ENCODE assay signal across 8 cellular contexts in the genomic region with DNA sequence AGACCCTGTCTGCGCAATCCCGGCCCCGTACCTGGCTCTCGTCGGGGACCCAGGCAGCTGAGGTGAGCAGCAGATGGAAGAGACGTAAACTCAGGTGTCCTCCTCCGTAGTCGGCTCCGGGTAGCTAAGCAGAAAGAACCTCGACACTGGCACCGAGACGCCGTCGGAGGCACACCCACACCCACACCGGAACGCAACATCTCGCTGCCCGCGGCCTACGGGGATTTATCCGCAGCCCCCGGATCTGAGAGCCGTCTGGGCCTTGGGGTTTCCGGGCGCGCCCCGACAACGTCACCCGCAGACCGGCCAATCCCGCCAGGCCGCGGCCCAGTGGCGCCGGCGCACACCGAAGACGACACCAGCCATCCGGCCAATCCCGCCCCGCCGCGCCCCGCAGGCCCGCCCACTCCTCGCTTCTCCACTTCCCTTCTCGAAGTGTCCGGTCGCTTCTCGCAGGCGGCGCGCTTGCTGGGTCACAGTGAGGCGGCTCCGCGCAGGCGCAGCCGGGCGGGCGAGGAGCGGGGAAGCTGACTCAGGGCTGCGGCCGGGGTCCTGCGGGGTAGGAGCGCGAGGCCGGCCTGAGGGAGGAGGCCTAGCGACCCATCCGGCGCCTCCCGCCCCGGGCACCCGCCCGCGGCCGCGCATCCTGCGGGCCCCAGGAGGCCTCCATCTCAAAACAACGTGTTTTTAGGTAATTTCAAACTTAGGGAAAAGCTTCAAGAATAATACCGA. TPM values are rescaled to one million over a fixed set of nuclear protein-coding genes. Genes with fewer than 3 reads are reported as not detected.
A peak's percentile ranks its signal among the peaks of the same experiment; 100 is the strongest.
DNase-seq lines count a peak whose midpoint lies in the region; ATAC-seq and TF ChIP-seq lines count a peak whose summit lies in the region.

A gene with protein sequence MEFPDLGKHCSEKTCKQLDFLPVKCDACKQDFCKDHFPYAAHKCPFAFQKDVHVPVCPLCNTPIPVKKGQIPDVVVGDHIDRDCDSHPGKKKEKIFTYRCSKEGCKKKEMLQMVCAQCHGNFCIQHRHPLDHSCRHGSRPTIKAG (minus strand): TSS at position 264 of the 732 bp plus-strand sequence. CDS start 1,984 bp downstream, outside the sequence.

- peaks cover 35% of the 10 kb centered on the region for H3K4me1 Mint-ChIP-seq in activated T-cell treated with anti-CD3 and anti-CD28 coated beads, Interleukin-2, amount 50 U/mL, for 24 hours (ENCODE audit: low read depth)

- H3K36me3 ChIP-seq in mucosa of stomach (ENCODE audit: control insufficient read depth, insufficient read depth, low read length) = peaks cover 3% of the 10 kb centered on the region

- peak; percentile 81 for TF ChIP-seq POLR2A in erythroblast (IDR thresholded peaks at IDR 0.05; ENCODE audit: low read length)

- peak within 1 kb of the TSS; percentile 90 for H3K4me3 Mint-ChIP-seq in activated T-cell treated with anti-CD3 and anti-CD28 coated beads, Interleukin-2, amount 50 U/mL, for 24 hours

- peak within 1 kb of the TSS; percentile 97 for H3K9ac ChIP-seq in mucosa of stomach (ENCODE audit: low read length)

- H3K36me3 Mint-ChIP-seq in activated T-cell treated with anti-CD3 and anti-CD28 coated beads, Interleukin-2, amount 50 U/mL, for 24 hours (ENCODE audit: low read depth) = peaks cover 61% of the 10 kb centered on the region

- H3K27ac Mint-ChIP-seq in activated T-cell treated with anti-CD3 and anti-CD28 coated beads, Interleukin-2, amount 50 U/mL, for 24 hours = peak within 1 kb of the TSS; percentile 96

- DNase-seq in DMS53 treated with DMSO at 0.1 percent for 48 hours (lab: John Stamatoyannopoulos, UW; ENCODE audit: unreplicated experiment) (peak; percentile 95), KG1 (lab: John Stamatoyannopoulos, UW) (peak; percentile 87), erythroblast (lab: John Stamatoyannopoulos, UW) (peak; percentile 98 to 99)
- peak; percentile 98 for DNase-seq in activated T-cell treated with anti-CD3 and anti-CD28 coated beads, Interleukin-2, amount 50 U/mL, for 24 hours
- peak; percentile 100 for DNase-seq in stimulated activated CD8-positive, alpha-beta memory T cell treated with anti-CD3 and anti-CD28 coated beads, Interleukin-4, amount 100 ng/mL, for 48 hours

- peak within 1 kb of the TSS; percentile 85 for H3K4me3 ChIP-seq in mucosa of stomach (ENCODE audit: low read length)

- H3K27me3 Mint-ChIP-seq in activated T-cell treated with anti-CD3 and anti-CD28 coated beads, Interleukin-2, amount 50 U/mL, for 24 hours = no peaks in the 10 kb centered on the region

- peaks cover 32% of the 10 kb centered on the region for H3K4me1 ChIP-seq in mucosa of stomach (ENCODE audit: control insufficient read depth, insufficient read depth, low read length)

- ATAC-seq in GM21723 (IDR thresholded peaks at IDR 0.05; ENCODE audit: unreplicated experiment) = peak; percentile 94

- no peaks in the 10 kb centered on the region for H3K9me3 Mint-ChIP-seq in activated T-cell treated with anti-CD3 and anti-CD28 coated beads, Interleukin-2, amount 50 U/mL, for 24 hours

- H3K27me3 ChIP-seq in mucosa of stomach (ENCODE audit: control insufficient read depth, insufficient read depth, low read length) = no peaks in the 10 kb centered on the region

- no peaks in the 10 kb centered on the region for H3K9me3 ChIP-seq in mucosa of stomach (ENCODE audit: control insufficient read depth, low read length)

TF ChIP-seq in PFSK-1, 5 proteins besides CTCF, POLR2A, EP300 and RAD21:
- TF ChIP-seq POLR2AphosphoS5 (IDR thresholded peaks at IDR 0.05; ENCODE audit: low read depth, low read length) (peak; percentile 90), REST (IDR thresholded peaks at IDR 0.05; ENCODE audit: insufficient read depth in 1 of 2, low read depth in 2 of 2, low read length in 2 of 2) (0 out of 4 replicates have a peak, but pooled peaks of 1 of the 2 experiments have one; percentile 12), FOXP2 (optimal IDR thresholded peaks at IDR 0.05; ENCODE audit: borderline replicate concordance, extremely low read depth, extremely low read length, insufficient read depth) (no peak), TAF1 (IDR thresholded peaks at IDR 0.05; ENCODE audit: borderline replicate concordance, insufficient read depth, low read length) (peak; percentile 80; the same call in 1 of the 2 replicates), SIN3A (IDR thresholded peaks at IDR 0.05; ENCODE audit: borderline replicate concordance, insufficient read depth, low read length) (peak; percentile 82; the same call in 1 of the 2 replicates)

RNA-seq across cellular contexts. Expression of the gene that starts here (rescaled TPM):
- polyA plus RNA-seq in PFSK-1 (2012; ENCODE audit: insufficient read length, low read depth) = 49.1 TPM

Comparison
In these comparisons a context has a peak if more than half of its experiments do, and no peak if none do; other contexts are left out.
1. Peak in every context shown above with its lines: DNase-seq, ATAC-seq and H3K4me3 ChIP-seq.